ENCODE assay signal across 9 cellular contexts in the genomic region with DNA sequence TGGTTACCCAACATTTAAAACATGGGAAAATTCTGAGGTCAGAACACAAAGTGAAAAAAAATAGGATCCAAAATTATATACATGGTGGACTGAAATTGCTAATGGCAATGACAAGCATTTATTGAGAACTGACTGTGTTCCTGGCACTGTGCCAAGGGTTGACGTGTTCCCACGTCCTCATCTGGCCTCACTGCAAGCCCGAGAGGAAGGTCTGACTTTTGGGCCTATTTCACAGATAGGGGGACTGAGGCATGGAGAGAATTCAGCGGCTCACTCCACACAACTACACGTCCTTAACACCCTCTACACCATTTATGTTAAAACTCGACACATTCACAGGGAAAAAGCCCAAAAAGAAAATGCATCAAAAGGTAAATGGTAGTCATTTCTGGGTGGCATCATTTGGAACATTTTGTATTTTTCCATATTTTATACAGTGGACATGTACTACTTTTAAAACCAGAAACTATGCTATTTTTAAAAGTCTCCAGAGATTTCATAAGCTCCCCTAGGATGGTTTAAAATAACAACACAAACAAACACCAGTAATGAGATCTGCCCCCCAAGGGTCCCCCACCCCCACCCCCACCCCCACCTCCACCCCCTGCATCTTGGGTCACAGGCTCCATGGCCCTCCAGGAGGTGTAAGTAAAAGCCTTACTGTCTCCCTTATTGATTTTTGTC. TPM values are rescaled to one million over a fixed set of nuclear protein-coding genes. Genes with fewer than 3 reads are reported as not detected.
DNase-seq lines count a peak whose midpoint lies in the region; ATAC-seq and TF ChIP-seq lines count a peak whose summit lies in the region.
"Had no signal": no experiment of that assay in that cellular context is flagged by ENCODE, and none has a peak within 500 bp of the region (broad histone marks: within the 10 kb centered on the region; RNA-seq: fewer than 3 reads in every experiment).

No MANE protein-coding gene starts in this region.

- no peak overlapping the region for H3K27ac Mint-ChIP-seq in stimulated activated naive B cell treated with anti-CD40 and anti-IgM and Interleukin-4, amounts not matched to agents 10 μg/mL and 1 μg/mL and 100 μg/mL, for 72 hours
- H3K27ac Mint-ChIP-seq in HFFc6, result no peak overlapping the region

- no peak overlapping the region for H3K4me3 Mint-ChIP-seq in stimulated activated naive B cell treated with anti-CD40 and anti-IgM and Interleukin-4, amounts not matched to agents 10 μg/mL and 1 μg/mL and 100 μg/mL, for 72 hours
- no peak overlapping the region for H3K4me3 Mint-ChIP-seq in HFFc6

- CTCF ChIA-PET in RWPE1 (lab: Yijun Ruan, JAX), result no interaction called here

- DNase-seq in DMS 273 (lab: John Stamatoyannopoulos, UW; ENCODE audit: unreplicated experiment) (peak; percentile 79), DMS 273 treated with DMSO at 0.1 percent for 48 hours (lab: John Stamatoyannopoulos, UW) (no peak), RWPE1 (ENCODE audit: low spot score) (peak; percentile 67), Right ventricle myocardium inferior (ENCODE audit: missing footprints) (peak; percentile 84), SK-N-DZ (ENCODE audit: low spot score) (no peak), HFFc6 (no peak)
- DNase-seq in stimulated activated naive B cell treated with anti-CD40 and anti-IgM and Interleukin-4, amounts not matched to agents 10 μg/mL and 1 μg/mL and 100 μg/mL, for 72 hours, result peak; percentile 29

- POLR2A ChIA-PET in RWPE1 (lab: Yijun Ruan, JAX; ENCODE audit: low non-redundant PET), result no interaction called here

- peaks cover 2 to 9% of the 10 kb centered on the region in 2 donors for H3K9me3 Mint-ChIP-seq in stimulated activated naive B cell treated with anti-CD40 and anti-IgM and Interleukin-4, amounts not matched to agents 10 μg/mL and 1 μg/mL and 100 μg/mL, for 72 hours
- peaks cover 27% of the 10 kb centered on the region; the same call in 1 of the 2 replicates for H3K9me3 Mint-ChIP-seq in HFFc6

- H3K27ac ChIP-seq in RWPE1, result peak overlapping the region; percentile 60
- H3K27ac ChIP-seq: KMS-11 had no signal

- H3K36me3 Mint-ChIP-seq in stimulated activated naive B cell treated with anti-CD40 and anti-IgM and Interleukin-4, amounts not matched to agents 10 μg/mL and 1 μg/mL and 100 μg/mL, for 72 hours, result peaks cover 8 to 21% of the 10 kb centered on the region in 2 donors
- H3K36me3 Mint-ChIP-seq in HFFc6 (ENCODE audit: low read depth), result no peaks in the 10 kb centered on the region

- no peaks in the 10 kb centered on the region for H3K27me3 Mint-ChIP-seq in stimulated activated naive B cell treated with anti-CD40 and anti-IgM and Interleukin-4, amounts not matched to agents 10 μg/mL and 1 μg/mL and 100 μg/mL, for 72 hours
- H3K27me3 Mint-ChIP-seq in HFFc6 (ENCODE audit: insufficient read depth), result peaks cover 1% of the 10 kb centered on the region

- H3K4me1 Mint-ChIP-seq in stimulated activated naive B cell treated with anti-CD40 and anti-IgM and Interleukin-4, amounts not matched to agents 10 μg/mL and 1 μg/mL and 100 μg/mL, for 72 hours, result peaks cover 37 to 46% of the 10 kb centered on the region in 2 donors
- no peaks in the 10 kb centered on the region for H3K4me1 Mint-ChIP-seq in HFFc6 (ENCODE audit: low read depth)

- peak; percentile 45 for ATAC-seq in Right ventricle myocardium inferior
- peak; percentile 44 to 45 for ATAC-seq in stimulated activated naive B cell treated with anti-CD40 and anti-IgM and Interleukin-4, amounts not matched to agents 10 μg/mL and 1 μg/mL and 100 μg/mL, for 72 hours (replicated peaks)
- ATAC-seq in GM21786 (IDR thresholded peaks at IDR 0.05; ENCODE audit: unreplicated experiment), result no peak

- TF ChIP-seq CTCF in RWPE1 (conservative IDR thresholded peaks at IDR 0.05; ENCODE audit: low read depth) (no peak), HFFc6 (IDR thresholded peaks at IDR 0.05) (no peak)

- intact Hi-C loops in Right ventricle myocardium inferior (cut with DNase I), result no loop called here

RNA-seq across cellular contexts. Expression of a gene that starts 27.7 kb away (rescaled TPM):
- total RNA-seq in Right ventricle myocardium inferior, result 7.6 TPM
- 3.1 and 3.4 TPM in 2 replicates for polyA plus RNA-seq in SK-N-DZ (2014; cell fraction: cytosol; rRNA removed)
- 5.3 and 12.1 TPM in 2 replicates for polyA plus RNA-seq in SK-N-DZ (2014; cell fraction: nucleus; rRNA removed)
- under 1 TPM in 1 of 6 experiments, not detected in 5; 0.02 TPM for total RNA-seq in HFFc6 (2021; fragmentation: NEBNext Ultra II Directional; extraction: Animal tissue kit (Norgen Biotek cat#: 25700))

Comparison
In these comparisons a context has a peak if more than half of its experiments do, and no peak if none do; other contexts are left out.
1. DNase-seq: peak in DMS 273 (single experiment), RWPE1 (single experiment), Right ventricle myocardium inferior (single experiment) and stimulated activated naive B cell treated with anti-CD40 and anti-IgM and Interleukin-4, amounts not matched to agents 10 μg/mL and 1 μg/mL and 100 μg/mL, for 72 hours (single experiment); none in DMS 273 treated with DMSO at 0.1 percent for 48 hours (single experiment), SK-N-DZ (single experiment) and HFFc6 (single experiment).